27 cellular contexts compared by ENCODE assay signal in the genomic region with DNA sequence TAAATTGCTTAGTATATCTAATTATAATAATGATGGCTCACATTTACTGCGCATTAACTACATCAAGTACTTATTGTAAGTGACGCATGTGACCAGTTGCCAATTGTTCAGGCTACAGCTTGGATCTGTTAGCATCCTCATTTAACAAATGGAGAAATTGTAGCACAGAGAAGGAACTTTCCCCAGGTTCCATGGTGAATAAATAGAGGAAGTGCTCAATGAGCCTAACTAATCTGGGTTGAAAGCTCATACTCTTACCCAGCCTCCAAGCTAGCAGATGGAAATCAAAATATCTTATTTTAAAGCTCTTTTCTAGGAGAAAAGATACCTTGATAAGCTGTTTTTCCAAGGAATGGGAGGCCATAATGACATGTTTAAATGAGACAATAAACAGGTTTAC. TPM values are rescaled to one million over a fixed set of nuclear protein-coding genes. Genes with fewer than 3 reads are reported as not detected.
A peak's percentile ranks its signal among the peaks of the same experiment; 100 is the strongest.
DNase-seq lines count a peak whose midpoint lies in the region; ATAC-seq, FAIRE-seq and TF ChIP-seq lines count a peak whose summit lies in the region.
"Had no signal": no experiment of that assay in that cellular context is flagged by ENCODE, and none has a peak within 500 bp of the region (broad histone marks: within the 10 kb centered on the region; RNA-seq: fewer than 3 reads in every experiment).

No MANE protein-coding gene starts in this region.

- DNase-seq in GM12891 (ENCODE audit: insufficient read length, low spot score) (no peak), NOMO-1 treated with DMSO at 0.1 percent for 48 hours (lab: John Stamatoyannopoulos, UW; ENCODE audit: unreplicated experiment) (peak; percentile 64), WTC11 (ENCODE audit: low spot score) (no peak), HCEC 1CT (no peak)
- DNase-seq in effector memory CD8-positive, alpha-beta T cell = no peak
- no peak for DNase-seq in activated CD4-positive, alpha-beta T cell treated with anti-CD3 and anti-CD28 coated beads, Interleukin-2, amount 50 U/mL, for 48 hours
- DNase-seq: activated CD4-positive, alpha-beta memory T cell treated with anti-CD3 and anti-CD28 coated beads for 36 hours; activated CD4-positive, CD25-positive, alpha-beta regulatory T cell; activated CD8-positive, alpha-beta memory T cell treated with anti-CD3 and anti-CD28 coated beads, Interleukin-2, amount 50 U/mL, for 48 hours; aorta; caudate nucleus; DMS79 treated with DMSO at 0.1 percent for 48 hours; H7; NCI-H2081 had no signal

- no peak for TF ChIP-seq CTCF in WTC11 (IDR thresholded peaks at IDR 0.05)
- TF ChIP-seq CTCF in neutrophil (IDR thresholded peaks at IDR 0.05) = no peak

- CTCF ChIA-PET in WTC11 (lab: Charles Lee) = interaction anchor here (1.2 to 1.4 kb wide), 2 partner anchors 19 to 295 kb away, joined by 3 to 7 read pairs; no protein-coding TSS in a partner anchor

- H3K9me3 Mint-ChIP-seq in WTC11 = peaks cover 4% of the 10 kb centered on the region; the same call in 1 of the 2 replicates
- no peaks in the 10 kb centered on the region for H3K9me3 Mint-ChIP-seq in effector memory CD8-positive, alpha-beta T cell
- H3K9me3 Mint-ChIP-seq: activated CD4-positive, alpha-beta memory T cell treated with anti-CD3 and anti-CD28 coated beads for 36 hours; activated naive CD4-positive, alpha-beta T cell treated with anti-CD3 and anti-CD28 coated beads, Interleukin-2, amount 50 U/mL, for 72 hours; activated T-helper 2 cell treated with anti-CD3 and anti-CD28 coated beads, Interferon-gamma antibody, Interleukin-2, Interleukin-4, amounts not matched to agents 10 μg/mL and 5 μg/mL and 100 μg/mL, durations not matched to agents 14 hours and 24 hours and 36 hours had no signal

- H3K4me3 ChIP-seq in neutrophil (ENCODE audit: low read depth in 1 of 2, low read length in 1 of 2) = no peak overlapping the region
- H3K4me3 ChIP-seq: BLaER1 had no signal

- peaks cover 9% of the 10 kb centered on the region for H3K36me3 Mint-ChIP-seq in WTC11
- H3K36me3 Mint-ChIP-seq in effector memory CD8-positive, alpha-beta T cell (ENCODE audit: insufficient read depth) = no peaks in the 10 kb centered on the region
- H3K36me3 Mint-ChIP-seq: activated CD4-positive, alpha-beta memory T cell treated with anti-CD3 and anti-CD28 coated beads for 36 hours; activated naive CD4-positive, alpha-beta T cell treated with anti-CD3 and anti-CD28 coated beads, Interleukin-2, amount 50 U/mL, for 72 hours had no signal

- ATAC-seq in WTC11 (peak; percentile 28; the same call in 1 of the 2 replicates), HG03565 (IDR thresholded peaks at IDR 0.05; ENCODE audit: unreplicated experiment) (no peak)
- no peak for ATAC-seq in effector memory CD8-positive, alpha-beta T cell (replicated peaks)
- ATAC-seq: activated naive CD4-positive, alpha-beta T cell treated with anti-CD3 and anti-CD28 coated beads, Interleukin-2, amount 50 U/mL, for 72 hours; Panc1 had no signal

- no peaks in the 10 kb centered on the region for H3K27me3 ChIP-seq in neutrophil
- H3K27me3 ChIP-seq: BLaER1 had no signal

- peaks cover 25% of the 10 kb centered on the region for H3K4me1 Mint-ChIP-seq in WTC11
- H3K4me1 Mint-ChIP-seq in effector memory CD8-positive, alpha-beta T cell (ENCODE audit: low read depth in 2 of 2) = no peaks in the 10 kb centered on the region

- no peak overlapping the region for H3K27ac Mint-ChIP-seq in WTC11
- no peak overlapping the region for H3K27ac Mint-ChIP-seq in effector memory CD8-positive, alpha-beta T cell
- H3K27ac Mint-ChIP-seq: activated CD4-positive, alpha-beta memory T cell treated with anti-CD3 and anti-CD28 coated beads for 36 hours; activated naive CD4-positive, alpha-beta T cell treated with anti-CD3 and anti-CD28 coated beads, Interleukin-2, amount 50 U/mL, for 72 hours; activated T-helper 2 cell treated with anti-CD3 and anti-CD28 coated beads, Interferon-gamma antibody, Interleukin-2, Interleukin-4, amounts not matched to agents 10 μg/mL and 5 μg/mL and 100 μg/mL, durations not matched to agents 14 hours and 24 hours and 36 hours had no signal

- H3K27me3 Mint-ChIP-seq in WTC11 (ENCODE audit: low read depth) = peaks cover 4% of the 10 kb centered on the region
- H3K27me3 Mint-ChIP-seq in effector memory CD8-positive, alpha-beta T cell = peaks cover 17 to 20% of the 10 kb centered on the region in 2 donors

- H3K4me3 Mint-ChIP-seq in WTC11 = peak overlapping the region; percentile 11; the same call in 1 of the 2 replicates
- no peak overlapping the region for H3K4me3 Mint-ChIP-seq in effector memory CD8-positive, alpha-beta T cell
- H3K4me3 Mint-ChIP-seq: activated CD4-positive, alpha-beta memory T cell treated with anti-CD3 and anti-CD28 coated beads for 36 hours had no signal

- no peaks in the 10 kb centered on the region for H3K9me3 ChIP-seq in neutrophil

- peak overlapping the region; percentile 79 for H3K27ac ChIP-seq in neutrophil
- H3K27ac ChIP-seq: BLaER1 had no signal

- no peak for TF ChIP-seq POLR2A in GM12891 (IDR thresholded peaks at IDR 0.05; ENCODE audit: low read depth, low read length)

- H3K4me1 ChIP-seq in neutrophil (ENCODE audit: control insufficient read depth in 1 of 2, insufficient read depth in 1 of 2, low read depth in 1 of 2, low read length in 1 of 2) = peaks cover 41 to 54% of the 10 kb centered on the region in 2 experiments

- no peaks in the 10 kb centered on the region for H3K36me3 ChIP-seq in neutrophil
- H3K36me3 ChIP-seq: BLaER1 had no signal

- POLR2A ChIA-PET in WTC11 (lab: Charles Lee) = no interaction called here

- FAIRE-seq in GM12891 (lab: Jason Lieb, UNC) = no peak

TF ChIP-seq in GM12891, 5 proteins besides CTCF, POLR2A, EP300 and RAD21:
- TF ChIP-seq SPI1 (IDR thresholded peaks at IDR 0.05; ENCODE audit: low read depth, low read length) (0 out of 2 replicates have a peak, but pooled peaks have one; percentile 34), POLR2AphosphoS5 (IDR thresholded peaks at IDR 0.05; ENCODE audit: low read depth, low read length) (no peak)

TF ChIP-seq in WTC11, 78 proteins besides CTCF, POLR2A, EP300 and RAD21 (continues in another document):
- no peak for TF ChIP-seq RORB (CRISPR knock-in tag; IDR thresholded peaks at IDR 0.05)
- TF ChIP-seq ZNF138 (CRISPR knock-in tag; conservative IDR thresholded peaks at IDR 0.05) = no peak
- no peak for TF ChIP-seq SOX15 (CRISPR knock-in tag; IDR thresholded peaks at IDR 0.05)
- no peak for TF ChIP-seq JAZF1 (CRISPR knock-in tag; IDR thresholded peaks at IDR 0.05)
- no peak for TF ChIP-seq CBFB (CRISPR knock-in tag; IDR thresholded peaks at IDR 0.05; ENCODE audit: low read depth)
- TF ChIP-seq GRHL2 (CRISPR knock-in tag; IDR thresholded peaks at IDR 0.05; ENCODE audit: insufficient replicate concordance, severe bottlenecking) = no peak
- TF ChIP-seq NR1H2 (CRISPR knock-in tag; IDR thresholded peaks at IDR 0.05) = no peak
- no peak for TF ChIP-seq ZNF671 (CRISPR knock-in tag; IDR thresholded peaks at IDR 0.05)
- TF ChIP-seq ZBTB21 (CRISPR knock-in tag; IDR thresholded peaks at IDR 0.05; ENCODE audit: borderline replicate concordance) = no peak
- TF ChIP-seq, protein P1, sequence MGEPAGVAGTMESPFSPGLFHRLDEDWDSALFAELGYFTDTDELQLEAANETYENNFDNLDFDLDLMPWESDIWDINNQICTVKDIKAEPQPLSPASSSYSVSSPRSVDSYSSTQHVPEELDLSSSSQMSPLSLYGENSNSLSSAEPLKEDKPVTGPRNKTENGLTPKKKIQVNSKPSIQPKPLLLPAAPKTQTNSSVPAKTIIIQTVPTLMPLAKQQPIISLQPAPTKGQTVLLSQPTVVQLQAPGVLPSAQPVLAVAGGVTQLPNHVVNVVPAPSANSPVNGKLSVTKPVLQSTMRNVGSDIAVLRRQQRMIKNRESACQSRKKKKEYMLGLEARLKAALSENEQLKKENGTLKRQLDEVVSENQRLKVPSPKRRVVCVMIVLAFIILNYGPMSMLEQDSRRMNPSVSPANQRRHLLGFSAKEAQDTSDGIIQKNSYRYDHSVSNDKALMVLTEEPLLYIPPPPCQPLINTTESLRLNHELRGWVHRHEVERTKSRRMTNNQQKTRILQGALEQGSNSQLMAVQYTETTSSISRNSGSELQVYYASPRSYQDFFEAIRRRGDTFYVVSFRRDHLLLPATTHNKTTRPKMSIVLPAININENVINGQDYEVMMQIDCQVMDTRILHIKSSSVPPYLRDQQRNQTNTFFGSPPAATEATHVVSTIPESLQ (CRISPR knock-in tag; IDR thresholded peaks at IDR 0.05) = no peak
- no peak for TF ChIP-seq ZNF121 (CRISPR knock-in tag; IDR thresholded peaks at IDR 0.05)
- TF ChIP-seq, protein P2, sequence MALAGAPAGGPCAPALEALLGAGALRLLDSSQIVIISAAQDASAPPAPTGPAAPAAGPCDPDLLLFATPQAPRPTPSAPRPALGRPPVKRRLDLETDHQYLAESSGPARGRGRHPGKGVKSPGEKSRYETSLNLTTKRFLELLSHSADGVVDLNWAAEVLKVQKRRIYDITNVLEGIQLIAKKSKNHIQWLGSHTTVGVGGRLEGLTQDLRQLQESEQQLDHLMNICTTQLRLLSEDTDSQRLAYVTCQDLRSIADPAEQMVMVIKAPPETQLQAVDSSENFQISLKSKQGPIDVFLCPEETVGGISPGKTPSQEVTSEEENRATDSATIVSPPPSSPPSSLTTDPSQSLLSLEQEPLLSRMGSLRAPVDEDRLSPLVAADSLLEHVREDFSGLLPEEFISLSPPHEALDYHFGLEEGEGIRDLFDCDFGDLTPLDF (CRISPR knock-in tag; IDR thresholded peaks at IDR 0.05) = no peak
- TF ChIP-seq TEAD1 (CRISPR knock-in tag; IDR thresholded peaks at IDR 0.05) = no peak
- TF ChIP-seq NR3C1 (CRISPR knock-in tag; conservative IDR thresholded peaks at IDR 0.05; ENCODE audit: low read depth) = no peak
- TF ChIP-seq, protein P3, sequence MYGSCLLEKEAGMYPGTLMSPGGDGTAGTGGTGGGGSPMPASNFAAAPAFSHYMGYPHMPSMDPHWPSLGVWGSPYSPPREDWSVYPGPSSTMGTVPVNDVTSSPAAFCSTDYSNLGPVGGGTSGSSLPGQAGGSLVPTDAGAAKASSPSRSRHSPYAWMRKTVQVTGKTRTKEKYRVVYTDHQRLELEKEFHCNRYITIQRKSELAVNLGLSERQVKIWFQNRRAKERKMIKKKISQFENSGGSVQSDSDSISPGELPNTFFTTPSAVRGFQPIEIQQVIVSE (CRISPR knock-in tag; IDR thresholded peaks at IDR 0.05; ENCODE audit: borderline replicate concordance) = no peak
- TF ChIP-seq NFATC4 (CRISPR knock-in tag; IDR thresholded peaks at IDR 0.05) = no peak

RNA-seq across cellular contexts. Expression of a gene that starts 19.8 kb away (rescaled TPM):
- not detected for polyA plus RNA-seq in GM12891 (2012; ENCODE audit: low read depth, missing spikeins)
- not detected in 3 replicates for total RNA-seq in WTC11 (2021)
- total RNA-seq: activated CD4-positive, alpha-beta memory T cell treated with anti-CD3 and anti-CD28 coated beads for 36 hours; activated naive CD4-positive, alpha-beta T cell treated with anti-CD3 and anti-CD28 coated beads, Interleukin-2, amount 50 U/mL, for 72 hours; activated T-helper 2 cell treated with anti-CD3 and anti-CD28 coated beads, Interferon-gamma antibody, Interleukin-2, Interleukin-4, amounts not matched to agents 10 μg/mL and 5 μg/mL and 100 μg/mL, durations not matched to agents 14 hours and 24 hours and 36 hours; aorta; H7; HT1080; kidney epithelial cell; lung microvascular endothelial cell; NCI-H460; SK-MEL-5; T-helper 2 cell treated with Interferon-gamma antibody and Interleukin-4, amounts not matched to agents 100 ng/mL and 5 ng/mL, for 36 hours; urinary bladder had no signal

RNA-seq across cellular contexts. Expression of a gene that starts 39.0 kb away (rescaled TPM):
- not detected for polyA plus RNA-seq in GM12891 (2012; ENCODE audit: low read depth, missing spikeins)
- total RNA-seq in WTC11 (2021) = not detected in 3 replicates
- total RNA-seq: activated CD4-positive, alpha-beta memory T cell treated with anti-CD3 and anti-CD28 coated beads for 36 hours; activated naive CD4-positive, alpha-beta T cell treated with anti-CD3 and anti-CD28 coated beads, Interleukin-2, amount 50 U/mL, for 72 hours; activated T-helper 2 cell treated with anti-CD3 and anti-CD28 coated beads, Interferon-gamma antibody, Interleukin-2, Interleukin-4, amounts not matched to agents 10 μg/mL and 5 μg/mL and 100 μg/mL, durations not matched to agents 14 hours and 24 hours and 36 hours; H7; kidney epithelial cell; lung microvascular endothelial cell; NCI-H460; T-helper 2 cell treated with Interferon-gamma antibody and Interleukin-4, amounts not matched to agents 100 ng/mL and 5 ng/mL, for 36 hours had no signal
